In genomic region chr4:113316879-113317278, GRCh38 we compare ENCODE assay signal across 8 cellular contexts.
DNase-seq lines count a peak whose midpoint lies in the region; ATAC-seq, FAIRE-seq and TF ChIP-seq lines count a peak whose summit lies in the region.

No MANE protein-coding gene starts in this region.

- H3K4me3 ChIP-seq in bronchial epithelial cell (ENCODE audit: low read depth, low read length), result no peak overlapping the region
- H3K4me3 ChIP-seq in stomach, result no peak overlapping the region
- H3K4me3 ChIP-seq in brain microvascular endothelial cell (ENCODE audit: low read depth, low read length), result no peak overlapping the region

- FAIRE-seq in bronchial epithelial cell (lab: Jason Lieb, UNC), result peak; percentile 55

- peak overlapping the region in 1 of 5 donors; percentile 20 for H3K27ac ChIP-seq in stomach
- no peak overlapping the region for H3K27ac ChIP-seq in brain microvascular endothelial cell

- H3K27me3 ChIP-seq in bronchial epithelial cell (ENCODE audit: control insufficient read depth, insufficient read depth, low read length) (no peaks in the 10 kb centered on the region), stomach (no peaks in the 10 kb centered on the region), brain microvascular endothelial cell (replicated peaks) (no peaks in the 10 kb centered on the region)

- H3K36me3 ChIP-seq in bronchial epithelial cell (ENCODE audit: control insufficient read depth, insufficient read depth, low read length) (no peaks in the 10 kb centered on the region), stomach (peaks cover 0 to 9% (median 0%) of the 10 kb centered on the region in 4 donors), brain microvascular endothelial cell (replicated peaks) (no peaks in the 10 kb centered on the region)

- in situ Hi-C loops in brain microvascular endothelial cell (cut with HindIII; ENCODE audit: low pct_ligation_motif_present, low sequenced_read_pairs), result no loop called here

- TF ChIP-seq CTCF in bronchial epithelial cell (IDR thresholded peaks at IDR 0.05; ENCODE audit: insufficient read depth, low read length, severe bottlenecking) (no peak), stomach (IDR thresholded peaks at IDR 0.05) (no peak), brain microvascular endothelial cell (IDR thresholded peaks at IDR 0.05; ENCODE audit: low read depth, low read length, missing control alignments) (no peak)

- DNase-seq in COR-L47 (lab: John Stamatoyannopoulos, UW), result peak; percentile 15
- DNase-seq in bronchial epithelial cell (ENCODE audit: low read depth), result no peak
- no peak for DNase-seq in stomach
- no peak for DNase-seq in brain microvascular endothelial cell
- DNase-seq in NCI-H128 (lab: John Stamatoyannopoulos, UW; ENCODE audit: unreplicated experiment), result no peak
- no peak for DNase-seq in kidney glomerular epithelial cell (lab: John Stamatoyannopoulos, UW)

- no peak for TF ChIP-seq POLR2A in stomach (IDR thresholded peaks at IDR 0.05)

- no peaks in the 10 kb centered on the region for H3K4me1 ChIP-seq in stomach

- no peak for TF ChIP-seq EP300 in stomach (IDR thresholded peaks at IDR 0.05)

- WGBS in stomach, 5 donors, result 50 to 67% (median 63%) methylated on average over 4 of the region's 4 CpGs

- intact Hi-C loops in stomach (cut with DNase I; ENCODE audit: low total_unique reads), result no loop called here

- ATAC-seq in GM19328 (IDR thresholded peaks at IDR 0.05; ENCODE audit: unreplicated experiment) (peak; percentile 98), HG03135 (IDR thresholded peaks at IDR 0.05; ENCODE audit: unreplicated experiment) (peak; percentile 99)

- H3K9me3 ChIP-seq in stomach, result no peaks in the 10 kb centered on the region
